In the genomic region with DNA sequence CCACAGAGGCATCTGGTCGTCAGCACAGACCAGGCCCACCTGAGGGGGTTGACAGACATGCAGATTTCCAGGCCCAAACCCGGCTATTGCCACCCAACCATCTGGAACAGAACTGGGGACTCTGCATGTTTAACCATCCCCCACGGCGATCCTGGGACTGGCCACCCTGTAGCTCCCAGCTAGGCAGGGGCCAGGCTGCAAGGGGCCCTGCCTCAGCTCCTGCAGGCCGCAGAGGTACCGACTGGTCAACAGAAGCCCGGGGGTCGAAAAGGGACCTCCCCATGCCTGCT, we compare ENCODE assay signal across 13 cellular contexts.
A peak's percentile ranks its signal among the peaks of the same experiment; 100 is the strongest.
DNase-seq lines count a peak whose midpoint lies in the region; ATAC-seq and TF ChIP-seq lines count a peak whose summit lies in the region.
"Had no signal": no experiment of that assay in that cellular context is flagged by ENCODE, and none has a peak within 500 bp of the region (broad histone marks: within the 10 kb centered on the region; RNA-seq: fewer than 3 reads in every experiment).

No MANE protein-coding gene starts in this region.

- H3K27ac ChIP-seq in gastroesophageal sphincter (peak overlapping the region; percentile 70 to 92 (median 88)), parathyroid adenoma (no peak overlapping the region), urinary bladder (ENCODE audit: low read depth) (peak overlapping the region; percentile 56)

- peaks cover 18% of the 10 kb centered on the region for H3K9me3 Mint-ChIP-seq in activated T-cell treated with anti-CD3 and anti-CD28 coated beads, Interleukin-2, amount 50 U/mL, for 24 hours
- H3K9me3 Mint-ChIP-seq in activated T-cell treated with anti-CD3 and anti-CD28 coated beads, Interleukin-2, amount 50 U/mL, for 72 hours, result peaks cover 4 to 14% of the 10 kb centered on the region in 2 donors

- H3K36me3 Mint-ChIP-seq in activated T-cell treated with anti-CD3 and anti-CD28 coated beads, Interleukin-2, amount 50 U/mL, for 24 hours (ENCODE audit: low read depth), result no peaks in the 10 kb centered on the region
- peaks cover 7 to 8% of the 10 kb centered on the region in 2 donors for H3K36me3 Mint-ChIP-seq in activated T-cell treated with anti-CD3 and anti-CD28 coated beads, Interleukin-2, amount 50 U/mL, for 72 hours (ENCODE audit: insufficient read depth in 2 of 2)

- no peak overlapping the region for H3K9ac ChIP-seq in parathyroid adenoma

- no peak for TF ChIP-seq POLR2A in gastroesophageal sphincter (IDR thresholded peaks at IDR 0.05)

- ATAC-seq in activated T-cell treated with anti-CD3 and anti-CD28 coated beads, Interleukin-2, amount 50 U/mL, for 72 hours (replicated peaks in 1 of 2), result no peak
- ATAC-seq in gastroesophageal sphincter (peak; percentile 4), GM21381 (IDR thresholded peaks at IDR 0.05; ENCODE audit: unreplicated experiment) (no peak), HG03139 (IDR thresholded peaks at IDR 0.05; ENCODE audit: unreplicated experiment) (no peak)

- peak overlapping the region; percentile 71 for H2AFZ ChIP-seq in parathyroid adenoma

- no peaks in the 10 kb centered on the region for H3K27me3 ChIP-seq in gastroesophageal sphincter
- H3K27me3 ChIP-seq in parathyroid adenoma (ENCODE audit: control insufficient read depth, insufficient read depth, low read length), result no peaks in the 10 kb centered on the region
- H3K27me3 ChIP-seq: ovary had no signal

- peaks cover 19% of the 10 kb centered on the region for H3K27me3 Mint-ChIP-seq in activated T-cell treated with anti-CD3 and anti-CD28 coated beads, Interleukin-2, amount 50 U/mL, for 24 hours
- peaks cover 14% of the 10 kb centered on the region for H3K27me3 Mint-ChIP-seq in activated T-cell treated with anti-CD3 and anti-CD28 coated beads, Interleukin-2, amount 50 U/mL, for 72 hours (ENCODE audit: low read depth)

- peaks cover 9 to 57% (median 35%) of the 10 kb centered on the region in 3 donors for H3K4me1 ChIP-seq in gastroesophageal sphincter
- H3K4me1 ChIP-seq in parathyroid adenoma, result peaks cover 6% of the 10 kb centered on the region
- H3K4me1 ChIP-seq in urinary bladder (ENCODE audit: insufficient read depth), result peaks cover 1% of the 10 kb centered on the region

- H3K4me1 Mint-ChIP-seq in activated T-cell treated with anti-CD3 and anti-CD28 coated beads, Interleukin-2, amount 50 U/mL, for 24 hours (ENCODE audit: low read depth), result no peaks in the 10 kb centered on the region
- peaks cover 4% of the 10 kb centered on the region for H3K4me1 Mint-ChIP-seq in activated T-cell treated with anti-CD3 and anti-CD28 coated beads, Interleukin-2, amount 50 U/mL, for 72 hours (ENCODE audit: low read depth)

- TF ChIP-seq CTCF in gastroesophageal sphincter (IDR thresholded peaks at IDR 0.05) (no peak), parathyroid adenoma (IDR thresholded peaks at IDR 0.05) (no peak)

- H3K36me3 ChIP-seq in gastroesophageal sphincter, result no peaks in the 10 kb centered on the region
- no peaks in the 10 kb centered on the region for H3K36me3 ChIP-seq in parathyroid adenoma (ENCODE audit: control insufficient read depth, insufficient read depth, low read length)
- no peaks in the 10 kb centered on the region for H3K36me3 ChIP-seq in urinary bladder (ENCODE audit: insufficient read depth)
- H3K36me3 ChIP-seq: ovary had no signal

- no peak overlapping the region for H3K4me2 ChIP-seq in parathyroid adenoma (ENCODE audit: low read length)

- peak overlapping the region in 1 of 2 donors; percentile 29 for H3K4me3 ChIP-seq in gastroesophageal sphincter
- no peak overlapping the region for H3K4me3 ChIP-seq in parathyroid adenoma (ENCODE audit: low read depth, low read length)
- no peak overlapping the region for H3K4me3 ChIP-seq in urinary bladder (ENCODE audit: low read depth, low read length)
- H3K4me3 ChIP-seq: ovary had no signal

- H3K79me2 ChIP-seq in parathyroid adenoma, result no peaks in the 10 kb centered on the region

- no peak overlapping the region for H3K27ac Mint-ChIP-seq in activated T-cell treated with anti-CD3 and anti-CD28 coated beads, Interleukin-2, amount 50 U/mL, for 24 hours
- no peak overlapping the region for H3K27ac Mint-ChIP-seq in activated T-cell treated with anti-CD3 and anti-CD28 coated beads, Interleukin-2, amount 50 U/mL, for 72 hours
- H3K27ac Mint-ChIP-seq: HFFc6, WTC11 had no signal

- no peak overlapping the region for H3K4me3 Mint-ChIP-seq in activated T-cell treated with anti-CD3 and anti-CD28 coated beads, Interleukin-2, amount 50 U/mL, for 24 hours
- H3K4me3 Mint-ChIP-seq in activated T-cell treated with anti-CD3 and anti-CD28 coated beads, Interleukin-2, amount 50 U/mL, for 72 hours, result no peak overlapping the region
- H3K4me3 Mint-ChIP-seq: HFFc6, WTC11 had no signal

- no peak for TF ChIP-seq EP300 in gastroesophageal sphincter (IDR thresholded peaks at IDR 0.05)

- H3K9me3 ChIP-seq in gastroesophageal sphincter, result peaks cover 0 to 3% (median 0%) of the 10 kb centered on the region in 3 donors
- H3K9me3 ChIP-seq in parathyroid adenoma (ENCODE audit: control insufficient read depth, low read length), result no peaks in the 10 kb centered on the region
- H3K9me3 ChIP-seq: ovary had no signal

- peak; percentile 25 for DNase-seq in activated T-cell treated with anti-CD3 and anti-CD28 coated beads, Interleukin-2, amount 50 U/mL, for 24 hours
- DNase-seq in activated T-cell treated with anti-CD3 and anti-CD28 coated beads, Interleukin-2, amount 50 U/mL, for 72 hours, result no peak
- DNase-seq in activated T-cell treated with anti-CD3 and anti-CD28 coated beads, Interleukin-2, amount 50 U/mL, for 1 hour, result no peak
- DNase-seq: DMS53, SIG-M5 had no signal

- 0% methylated on average over 1 of the region's 8 CpGs; no CpG with 5 or more reads in 1 of the 2 donors for WGBS in gastroesophageal sphincter (ENCODE audit: low coverage in 1 of 2), 2 donors
- WGBS in urinary bladder, result 13% methylated on average over 8 of the region's 8 CpGs
